Comparison of ENCODE assay signal across 5 cellular contexts in the genomic region with DNA sequence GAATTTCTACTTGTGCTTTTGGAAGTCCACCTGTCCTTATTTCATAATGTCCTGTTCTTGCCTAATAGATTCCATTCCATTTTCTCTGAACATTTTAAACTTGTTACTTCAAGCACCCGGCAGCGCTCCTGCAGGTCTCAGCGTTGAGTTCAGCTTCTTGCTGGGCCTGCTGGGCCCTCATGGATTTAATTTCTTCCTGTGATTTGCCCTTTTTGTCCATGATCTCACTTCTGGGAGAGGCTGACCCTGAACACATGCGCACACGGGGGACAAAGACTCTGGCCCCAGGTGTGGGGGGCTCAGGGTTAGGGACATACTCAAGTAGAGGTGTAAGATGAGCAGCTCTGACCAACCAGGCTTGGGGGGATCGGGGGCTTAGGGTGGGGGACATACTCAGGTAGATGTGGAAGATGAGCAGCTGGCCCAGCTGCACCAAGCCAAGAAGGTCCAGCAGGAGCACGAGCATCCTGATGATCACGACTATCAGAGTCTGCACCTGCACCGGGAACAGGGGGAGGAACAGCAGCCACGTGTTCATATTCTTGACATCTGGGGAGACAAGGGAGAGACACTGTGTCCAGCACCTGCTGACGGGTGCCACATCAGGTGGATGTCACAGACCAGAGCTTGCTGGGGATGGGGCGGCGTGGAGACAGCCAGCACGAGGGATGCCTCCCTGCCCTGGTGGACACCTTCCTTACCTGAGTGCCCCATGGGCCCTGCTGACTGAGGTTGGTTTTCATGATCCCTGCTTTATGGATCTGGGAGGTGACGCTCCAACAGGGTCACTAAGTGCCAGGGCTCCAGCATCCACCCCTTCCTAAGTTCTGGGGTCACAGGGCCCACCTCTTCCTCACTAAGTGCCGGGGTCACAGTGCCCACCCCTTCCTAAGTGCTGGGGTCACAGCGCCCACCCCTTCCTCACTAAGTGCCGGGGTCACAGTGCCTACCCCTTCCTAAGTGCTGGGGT. TPM values are rescaled to one million over a fixed set of nuclear protein-coding genes. Genes with fewer than 3 reads are reported as not detected.
"Had no signal": no experiment of that assay in that cellular context is flagged by ENCODE, and none has a peak within 500 bp of the region (broad histone marks: within the 10 kb centered on the region; RNA-seq: fewer than 3 reads in every experiment).

No MANE protein-coding gene starts in this region.

RNA-seq across cellular contexts. Expression of a gene that starts 36.2 kb away (rescaled TPM):
- total RNA-seq: endothelial cell of umbilical vein, epithelial cell of proximal tubule, myocyte, smooth muscle cell had no signal
- polyA plus RNA-seq: endothelial cell of umbilical vein; naive thymus-derived CD8-positive, alpha-beta T cell; smooth muscle cell had no signal

RNA-seq across cellular contexts. Expression of a gene that starts 55.1 kb away (rescaled TPM):
- total RNA-seq: smooth muscle cell had no signal
- polyA plus RNA-seq: smooth muscle cell had no signal
